In the genomic region with DNA sequence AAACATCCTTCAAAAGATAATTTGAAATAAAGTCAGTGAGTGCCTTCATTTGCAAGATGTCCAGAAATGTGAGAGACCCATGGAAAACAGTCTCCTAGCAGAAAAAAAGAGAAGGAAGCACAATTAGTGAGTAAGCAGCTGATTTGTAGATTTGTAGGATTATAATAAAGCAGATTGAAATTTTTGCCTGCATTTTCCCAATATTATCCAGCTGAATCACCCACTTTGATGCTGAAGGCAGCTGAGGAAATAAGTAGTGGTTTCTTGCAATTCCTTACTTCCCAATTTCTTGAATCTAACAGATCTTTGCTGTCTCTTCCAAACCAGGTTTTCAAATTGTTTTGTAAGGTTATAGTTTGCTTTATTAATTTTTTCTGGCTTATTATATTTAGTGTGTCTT, we compare ENCODE assay signal across 19 cellular contexts.
DNase-seq lines count a peak whose midpoint lies in the region; ATAC-seq and TF ChIP-seq lines count a peak whose summit lies in the region.
"Had no signal": no experiment of that assay in that cellular context is flagged by ENCODE, and none has a peak within 500 bp of the region (broad histone marks: within the 10 kb centered on the region; RNA-seq: fewer than 3 reads in every experiment).

No MANE protein-coding gene starts in this region.

- TF ChIP-seq CTCF in AG04449 (IDR thresholded peaks at IDR 0.05; ENCODE audit: insufficient read depth, low read length, missing control alignments) (no peak), astrocyte of the cerebellum (IDR thresholded peaks at IDR 0.05; ENCODE audit: low read depth, low read length, missing control alignments) (no peak), WERI-Rb-1 (IDR thresholded peaks at IDR 0.05; ENCODE audit: low read depth, low read length) (no peak)

- H3K9me3 ChIP-seq in WERI-Rb-1 (ENCODE audit: severe bottlenecking) = no peaks in the 10 kb centered on the region
- H3K9me3 ChIP-seq: uterus had no signal

- ATAC-seq in HG02610 (IDR thresholded peaks at IDR 0.05; ENCODE audit: unreplicated experiment) = no peak
- no peak for ATAC-seq in HG02884 (IDR thresholded peaks at IDR 0.05; ENCODE audit: unreplicated experiment)
- ATAC-seq: Right ventricle myocardium inferior had no signal

- H3K4me3 ChIP-seq in AG04449 (ENCODE audit: low read depth, low read length) = no peak overlapping the region
- H3K4me3 ChIP-seq in astrocyte of the cerebellum (ENCODE audit: low read depth, low read length) = no peak overlapping the region
- no peak overlapping the region for H3K4me3 ChIP-seq in WERI-Rb-1 (ENCODE audit: low read depth, low read length)
- H3K4me3 ChIP-seq: uterus had no signal

- DNase-seq in AG04449 (ENCODE audit: low read depth, low spot score) (peak; percentile 59), HCEC 1CT (peak; percentile 79), astrocyte of the cerebellum (ENCODE audit: low read depth) (peak; percentile 6), hepatic stellate cell (ENCODE audit: low spot score) (peak; percentile 17), WERI-Rb-1 (no peak), 8988T (no peak)
- DNase-seq: activated CD4-positive, alpha-beta T cell treated with anti-CD3 and anti-CD28 coated beads, Interleukin-2, amount 50 U/mL, for 1 hour; CD4-positive, CD25-positive, alpha-beta regulatory T cell; cerebellar nuclear complex; endodermal cell; foreskin melanocyte; NCI-H1417; NCI-H526; stimulated activated CD4-positive, alpha-beta T cell treated with anti-CD3 and anti-CD28 coated beads, Interleukin-12 subunit alpha, Interleukin-12 subunit beta, amount 100 ng/mL, for 4 hours; stimulated activated CD8-positive, alpha-beta memory T cell treated with anti-CD3 and anti-CD28 coated beads, Interleukin-4, amount 100 ng/mL, for 48 hours; uterus had no signal

- no peak overlapping the region for H3K27ac ChIP-seq in WERI-Rb-1
- H3K27ac ChIP-seq: uterus had no signal

- CTCF ChIA-PET in AG04449 (lab: Yijun Ruan, JAX) = no interaction called here

- in situ Hi-C loops in astrocyte of the cerebellum (cut with HindIII; ENCODE audit: low sequenced_read_pairs) = no loop called here

- POLR2A ChIA-PET in AG04449 (lab: Yijun Ruan, JAX) = no interaction called here

- H3K36me3 ChIP-seq in WERI-Rb-1 = no peaks in the 10 kb centered on the region
- H3K36me3 ChIP-seq: uterus had no signal

- H3K27me3 ChIP-seq in WERI-Rb-1 (ENCODE audit: insufficient read depth, low read depth, severe bottlenecking) = no peaks in the 10 kb centered on the region
- H3K27me3 ChIP-seq: uterus had no signal

Comparison
In these comparisons a context has a peak if more than half of its experiments do, and no peak if none do; other contexts are left out.
1. DNase-seq: peak in AG04449 (single experiment), HCEC 1CT (single experiment), astrocyte of the cerebellum (single experiment) and hepatic stellate cell (single experiment); none in WERI-Rb-1 (single experiment) and 8988T (single experiment).